In genomic region chr1:26378088-26378878, GRCh38 we compare ENCODE assay signal across 7 cellular contexts. TPM values are rescaled to one million over a fixed set of nuclear protein-coding genes. Genes with fewer than 3 reads are reported as not detected.
DNase-seq lines count a peak whose midpoint lies in the region; ATAC-seq and FAIRE-seq lines count a peak whose summit lies in the region.

No MANE protein-coding gene starts in this region.

- peak; percentile 82 for ATAC-seq in GM19372 (IDR thresholded peaks at IDR 0.05; ENCODE audit: low read depth, unreplicated experiment)
- ATAC-seq in activated CD4-positive, CD25-positive, alpha-beta regulatory T cell treated with anti-CD3 and anti-CD28 coated beads, Interleukin-2, amount 50 U/mL, for 24 hours = peak; percentile 98

- FAIRE-seq in frontal cortex (lab: Jason Lieb, UNC) = no peak

- peak in 75 of 76 experiments; percentile 73 to 99 (median 94) for DNase-seq in HUDEP-2 (lab: John Stamatoyannopoulos, UW; ENCODE audit: unreplicated experiment in 76 of 76)
- DNase-seq in dedifferentiated amniotic fluid mesenchymal stem cell (ENCODE audit: extremely low spot score) = peak; percentile 96
- peak; percentile 98 for DNase-seq in renal cortical epithelial cell (ENCODE audit: low read depth)
- DNase-seq in SHP77 treated with DMSO at 0.1 percent for 48 hours (lab: John Stamatoyannopoulos, UW) = no peak
- DNase-seq in frontal cortex (ENCODE audit: low spot score in 2 of 2) = no peak

RNA-seq across cellular contexts. Expression of gene ZNF683, which starts 5.7 kb away (rescaled TPM):
- not detected in 2 replicates for total RNA-seq in renal cortical epithelial cell
- total RNA-seq in frontal cortex = not detected

RNA-seq across cellular contexts. Expression of gene CRYBG2, which starts 24.4 kb away (rescaled TPM):
- total RNA-seq in renal cortical epithelial cell (0.35 and 7.1 TPM in 2 replicates), frontal cortex (0.41 TPM)

RNA-seq across cellular contexts. Expression of gene LIN28A, which starts 32.3 kb away (rescaled TPM):
- total RNA-seq in renal cortical epithelial cell (not detected in 2 replicates), frontal cortex (not detected)

RNA-seq across cellular contexts. Expression of gene DHDDS, which starts 53.8 kb away (rescaled TPM):
- total RNA-seq in renal cortical epithelial cell (39.1 and 43.9 TPM in 2 replicates), frontal cortex (22.0 TPM)

Comparison
In these comparisons a context has a peak if more than half of its experiments do, and no peak if none do; other contexts are left out.
1. DNase-seq: peak in HUDEP-2 (75 of 76), dedifferentiated amniotic fluid mesenchymal stem cell (single experiment) and renal cortical epithelial cell (single experiment); none in SHP77 treated with DMSO at 0.1 percent for 48 hours (single experiment) and frontal cortex (0 of 2).